8 cellular contexts compared by ENCODE assay signal in genomic region chr12:95205685-95206084, GRCh38. TPM values are rescaled to one million over a fixed set of nuclear protein-coding genes. Genes with fewer than 3 reads are reported as not detected.
DNase-seq lines count a peak whose midpoint lies in the region; ATAC-seq and TF ChIP-seq lines count a peak whose summit lies in the region.

No MANE protein-coding gene starts in this region.

- H3K9me3 Mint-ChIP-seq in stimulated activated naive B cell treated with anti-CD40 and anti-IgM and Interleukin-4, amounts not matched to agents 10 μg/mL and 1 μg/mL and 100 μg/mL, for 72 hours: no peaks in the 10 kb centered on the region

- peak overlapping the region; percentile 57 for H3K27ac ChIP-seq in fibroblast of lung (ENCODE audit: insufficient read depth, low read length)

- no peak overlapping the region for H3K27ac Mint-ChIP-seq in stimulated activated naive B cell treated with anti-CD40 and anti-IgM and Interleukin-4, amounts not matched to agents 10 μg/mL and 1 μg/mL and 100 μg/mL, for 72 hours

- no peaks in the 10 kb centered on the region for H3K36me3 Mint-ChIP-seq in stimulated activated naive B cell treated with anti-CD40 and anti-IgM and Interleukin-4, amounts not matched to agents 10 μg/mL and 1 μg/mL and 100 μg/mL, for 72 hours

- no peaks in the 10 kb centered on the region for H3K79me2 ChIP-seq in fibroblast of lung (ENCODE audit: control insufficient read depth, insufficient read depth, low read length)

- peaks cover 22% of the 10 kb centered on the region for H3K4me1 ChIP-seq in fibroblast of lung (ENCODE audit: control insufficient read depth, extremely low read depth, insufficient read depth, low read length)

- H3K4me3 ChIP-seq in fibroblast of lung (replicated peaks in 1 of 4; ENCODE audit: control extremely low read depth in 1 of 4, insufficient read depth in 1 of 4, low read depth in 3 of 4, low read length in 4 of 4): no peak overlapping the region

- no peaks in the 10 kb centered on the region for H3K27me3 ChIP-seq in fibroblast of lung (ENCODE audit: control insufficient read depth, insufficient read depth, low read length)

- H3K4me1 Mint-ChIP-seq in stimulated activated naive B cell treated with anti-CD40 and anti-IgM and Interleukin-4, amounts not matched to agents 10 μg/mL and 1 μg/mL and 100 μg/mL, for 72 hours: peaks cover 8 to 11% of the 10 kb centered on the region in 2 donors

- no peak overlapping the region for H3K4me3 Mint-ChIP-seq in stimulated activated naive B cell treated with anti-CD40 and anti-IgM and Interleukin-4, amounts not matched to agents 10 μg/mL and 1 μg/mL and 100 μg/mL, for 72 hours

- DNase-seq in C1 segment of cervical spinal cord (lab: John Stamatoyannopoulos, UW) (peak in 9 of 14 donors; percentile 3 to 61 (median 17)), RPMI8226 (peak; percentile 8), fibroblast of lung (ENCODE audit: low read depth in 2 of 2) (peak; percentile 87 to 89), nucleus accumbens (lab: John Stamatoyannopoulos, UW) (peak in 38 of 56 donors; percentile 5 to 65 (median 21)), NCI-H82 treated with DMSO at 0.1 percent for 48 hours (lab: John Stamatoyannopoulos, UW; ENCODE audit: unreplicated experiment) (no peak), NCI-H345 (lab: John Stamatoyannopoulos, UW) (no peak)
- DNase-seq in stimulated activated naive B cell treated with anti-CD40 and anti-IgM and Interleukin-4, amounts not matched to agents 10 μg/mL and 1 μg/mL and 100 μg/mL, for 72 hours: no peak

- TF ChIP-seq CTCF in fibroblast of lung (conservative IDR thresholded peaks at IDR 0.05 in 1 of 2, IDR thresholded peaks at IDR 0.05 in 1 of 2; ENCODE audit: low read depth in 1 of 2, low read length in 2 of 2): no peak

- H4K20me1 ChIP-seq in fibroblast of lung (ENCODE audit: control insufficient read depth, extremely low read depth, insufficient read depth, low read length): no peaks in the 10 kb centered on the region

- ATAC-seq in stimulated activated naive B cell treated with anti-CD40 and anti-IgM and Interleukin-4, amounts not matched to agents 10 μg/mL and 1 μg/mL and 100 μg/mL, for 72 hours (replicated peaks): no peak
- no peak for ATAC-seq in HG03342 (IDR thresholded peaks at IDR 0.05; ENCODE audit: unreplicated experiment)

- peak overlapping the region; percentile 49 for H3K4me2 ChIP-seq in fibroblast of lung (ENCODE audit: extremely low read depth, insufficient read depth, low read length)

- H3K36me3 ChIP-seq in fibroblast of lung (ENCODE audit: control insufficient read depth, insufficient read depth, low read length): no peaks in the 10 kb centered on the region

- no peaks in the 10 kb centered on the region for H3K27me3 Mint-ChIP-seq in stimulated activated naive B cell treated with anti-CD40 and anti-IgM and Interleukin-4, amounts not matched to agents 10 μg/mL and 1 μg/mL and 100 μg/mL, for 72 hours

- no peaks in the 10 kb centered on the region for H3K9me3 ChIP-seq in fibroblast of lung (ENCODE audit: control insufficient read depth, insufficient read depth, low read depth, low read length)

- no peak overlapping the region for H3K9ac ChIP-seq in fibroblast of lung (ENCODE audit: insufficient read depth, low read length)

- peak overlapping the region; percentile 68 for H2AFZ ChIP-seq in fibroblast of lung (ENCODE audit: low read length)

RNA-seq across cellular contexts. Expression of gene FGD6, which starts 11.6 kb away (rescaled TPM):
- total RNA-seq in fibroblast of lung: 3.3 and 5.6 TPM in 2 replicates
- 3.0 and 4.7 TPM in 2 replicates for polyA plus RNA-seq in fibroblast of lung
- 1.4 and 2.1 TPM in 2 replicates for polyA plus RNA-seq in fibroblast of lung (2012)
- polyA minus RNA-seq in fibroblast of lung (ENCODE audit: low replicate concordance): 0.78 and 1.5 TPM in 2 replicates

RNA-seq across cellular contexts. Expression of gene VEZT, which starts 11.9 kb away (rescaled TPM):
- 50.1 and 76.6 TPM in 2 replicates for total RNA-seq in fibroblast of lung
- polyA plus RNA-seq in fibroblast of lung: 96.1 and 123 TPM in 2 replicates
- polyA plus RNA-seq in fibroblast of lung (2012): 45.7 and 52.9 TPM in 2 replicates
- polyA minus RNA-seq in fibroblast of lung (ENCODE audit: low replicate concordance): 23.8 and 32.3 TPM in 2 replicates

Comparison
In these comparisons a context has a peak if more than half of its experiments do, and no peak if none do; other contexts are left out.
1. DNase-seq: peak in C1 segment of cervical spinal cord (9 of 14), RPMI8226 (single experiment), fibroblast of lung (2 of 2) and nucleus accumbens (38 of 56); none in stimulated activated naive B cell treated with anti-CD40 and anti-IgM and Interleukin-4, amounts not matched to agents 10 μg/mL and 1 μg/mL and 100 μg/mL, for 72 hours (single experiment), NCI-H82 treated with DMSO at 0.1 percent for 48 hours (single experiment) and NCI-H345 (single experiment).